Comparison of ENCODE assay signal across 19 cellular contexts in genomic region chr18:43574974-43575373, GRCh38.
A peak's percentile ranks its signal among the peaks of the same experiment; 100 is the strongest.
DNase-seq lines count a peak whose midpoint lies in the region; ATAC-seq lines count a peak whose summit lies in the region.
"Had no signal": no experiment of that assay in that cellular context is flagged by ENCODE, and none has a peak within 500 bp of the region (broad histone marks: within the 10 kb centered on the region; RNA-seq: fewer than 3 reads in every experiment).

No MANE protein-coding gene starts in this region.

- DNase-seq in NCI-H1092 (lab: John Stamatoyannopoulos, UW) (peak; percentile 7), NCI-H1417 treated with DMSO at 0.1 percent for 48 hours (lab: John Stamatoyannopoulos, UW) (peak; percentile 72), NCI-H748 treated with DMSO at 0.1 percent for 48 hours (lab: John Stamatoyannopoulos, UW) (peak; percentile 96), cerebellar cortex (ENCODE audit: low spot score) (peak; percentile 91), right cardiac atrium (no peak)
- DNase-seq: Caco-2; CD4-positive, alpha-beta T cell; GDM1; Karpas-422; NCI-H187 treated with DMSO at 0.1 percent for 48 hours; NCI-H2171; NCI-H345; NCI-H524; NK-92 treated with Interleukin-12 subunit alpha and Interleukin-12 subunit beta, amount 100 ng/mL, for 24 hours; Peyer's patch; T-helper 1 cell had no signal

- intact Hi-C loops in right cardiac atrium (cut with DNase I) = no loop called here

- no peak overlapping the region for H3K4me3 ChIP-seq in right cardiac atrium (ENCODE audit: low read length)
- H3K4me3 ChIP-seq: BLaER1, Peyer's patch had no signal

- H3K9me3 ChIP-seq in right cardiac atrium (ENCODE audit: control insufficient read depth, low read length) = no peaks in the 10 kb centered on the region
- H3K9me3 ChIP-seq: BLaER1, Caco-2, Peyer's patch had no signal

- ATAC-seq in HG03442 (IDR thresholded peaks at IDR 0.05; ENCODE audit: unreplicated experiment) = no peak
- ATAC-seq in HG02938 (IDR thresholded peaks at IDR 0.05; ENCODE audit: unreplicated experiment) = no peak
- ATAC-seq in right cardiac atrium = no peak

- no peaks in the 10 kb centered on the region for H3K27me3 ChIP-seq in right cardiac atrium (ENCODE audit: control insufficient read depth, insufficient read depth)
- H3K27me3 ChIP-seq: BLaER1, Peyer's patch had no signal

- WGBS in right cardiac atrium = 52% methylated on average over 3 of the region's 3 CpGs

- peaks cover 2% of the 10 kb centered on the region for H3K4me1 ChIP-seq in right cardiac atrium (ENCODE audit: control insufficient read depth, insufficient read depth, low read length)
- H3K4me1 ChIP-seq: BLaER1, Caco-2, Peyer's patch had no signal

- H3K27ac ChIP-seq in right cardiac atrium (ENCODE audit: low read length) = no peak overlapping the region
- H3K27ac ChIP-seq: BLaER1, Peyer's patch had no signal

Comparison
In these comparisons a context has a peak if more than half of its experiments do, and no peak if none do; other contexts are left out.
1. DNase-seq: peak in NCI-H1092 (single experiment), NCI-H1417 treated with DMSO at 0.1 percent for 48 hours (single experiment), NCI-H748 treated with DMSO at 0.1 percent for 48 hours (single experiment) and cerebellar cortex (single experiment); none in right cardiac atrium (0 of 3).